17 cellular contexts compared by ENCODE assay signal in the genomic region with DNA sequence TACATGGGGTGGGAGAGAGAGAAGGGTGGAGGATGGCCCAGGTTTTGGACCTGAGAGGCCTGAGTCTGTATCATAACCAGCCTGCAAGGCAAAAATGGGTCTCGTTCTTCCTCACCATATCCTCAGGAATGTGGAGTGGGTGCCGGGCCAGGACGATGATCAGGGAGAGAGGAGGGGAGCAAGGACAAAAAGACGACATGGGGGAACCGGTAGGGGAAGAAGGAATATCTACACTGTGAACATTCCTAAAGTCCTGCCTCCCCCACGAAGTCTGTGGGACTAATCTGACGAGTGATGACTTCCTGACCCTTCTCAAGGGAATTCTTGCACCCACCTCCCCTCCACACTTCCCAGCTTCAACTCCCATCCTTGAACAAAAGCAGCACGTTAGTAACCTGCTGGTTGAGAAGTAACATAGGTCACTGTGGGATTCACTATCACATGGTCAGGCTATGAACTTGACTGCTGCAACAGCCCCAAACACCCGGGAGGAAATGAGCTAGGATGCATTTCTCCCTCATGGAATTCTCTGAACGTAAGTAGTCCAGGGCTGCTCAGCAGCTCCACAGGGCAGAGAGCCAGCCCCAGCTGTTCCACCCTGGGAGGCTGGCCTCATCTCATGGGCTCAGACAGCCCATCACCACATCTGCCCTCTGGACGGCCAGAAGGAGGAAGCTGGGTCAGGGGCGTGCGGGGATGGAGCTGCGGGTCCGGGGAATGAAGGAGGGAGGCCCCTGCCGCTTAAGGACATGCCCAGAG. TPM values are rescaled to one million over a fixed set of nuclear protein-coding genes. Genes with fewer than 3 reads are reported as not detected.
DNase-seq lines count a peak whose midpoint lies in the region; ATAC-seq and TF ChIP-seq lines count a peak whose summit lies in the region.
"Had no signal": no experiment of that assay in that cellular context is flagged by ENCODE, and none has a peak within 500 bp of the region (broad histone marks: within the 10 kb centered on the region; RNA-seq: fewer than 3 reads in every experiment).

No MANE protein-coding gene starts in this region.

- no peaks in the 10 kb centered on the region for H3K27me3 Mint-ChIP-seq in activated naive CD8-positive, alpha-beta T cell
- H3K27me3 Mint-ChIP-seq in activated naive CD8-positive, alpha-beta T cell treated with anti-CD3 and anti-CD28 coated beads for 36 hours = no peaks in the 10 kb centered on the region

- H3K4me3 ChIP-seq in lower lobe of right lung (no peak overlapping the region), upper lobe of left lung (no peak overlapping the region)
- H3K4me3 ChIP-seq: esophagus squamous epithelium, tibial artery had no signal

- no peak overlapping the region for H3K4me3 Mint-ChIP-seq in activated naive CD8-positive, alpha-beta T cell
- no peak overlapping the region for H3K4me3 Mint-ChIP-seq in activated naive CD8-positive, alpha-beta T cell treated with anti-CD3 and anti-CD28 coated beads for 36 hours
- H3K4me3 Mint-ChIP-seq: activated naive CD4-positive, alpha-beta T cell treated with anti-CD3 and anti-CD28 coated beads, Interleukin-2, amount 10 ng/mL, durations not matched to agents 7 days and 5 days; natural killer cell treated with Interleukin-12 subunit alpha and Interleukin-12 subunit beta and Interleukin-15 and Interleukin-18, amount 100 ng/mL, for 72 hours had no signal

- intact Hi-C loops in lower lobe of right lung (cut with DNase I) = no loop called here

- no peaks in the 10 kb centered on the region for H3K36me3 ChIP-seq in lower lobe of right lung
- H3K36me3 ChIP-seq in upper lobe of left lung = no peaks in the 10 kb centered on the region
- H3K36me3 ChIP-seq: esophagus squamous epithelium, tibial artery had no signal

- 44 to 56% methylated on average over 13 to 16 of the region's 16 CpGs for WGBS in upper lobe of left lung, 2 donors

- peak in 1 of 4 donors; percentile 5 for TF ChIP-seq POLR2A in upper lobe of left lung (IDR thresholded peaks at IDR 0.05)

- no peaks in the 10 kb centered on the region for H3K9me3 ChIP-seq in lower lobe of right lung
- no peaks in the 10 kb centered on the region for H3K9me3 ChIP-seq in upper lobe of left lung
- H3K9me3 ChIP-seq: esophagus squamous epithelium, tibial artery had no signal

- H3K4me1 Mint-ChIP-seq in activated naive CD8-positive, alpha-beta T cell (ENCODE audit: low read depth) = peaks cover 31% of the 10 kb centered on the region
- peaks cover 23% of the 10 kb centered on the region for H3K4me1 Mint-ChIP-seq in activated naive CD8-positive, alpha-beta T cell treated with anti-CD3 and anti-CD28 coated beads for 36 hours

- H3K36me3 Mint-ChIP-seq in activated naive CD8-positive, alpha-beta T cell = no peaks in the 10 kb centered on the region
- H3K36me3 Mint-ChIP-seq in activated naive CD8-positive, alpha-beta T cell treated with anti-CD3 and anti-CD28 coated beads for 36 hours = no peaks in the 10 kb centered on the region
- H3K36me3 Mint-ChIP-seq: activated naive CD4-positive, alpha-beta T cell treated with anti-CD3 and anti-CD28 coated beads, Interleukin-2, amount 10 ng/mL, durations not matched to agents 7 days and 5 days; natural killer cell treated with Interleukin-12 subunit alpha and Interleukin-12 subunit beta and Interleukin-15 and Interleukin-18, amount 100 ng/mL, for 72 hours had no signal

- no peaks in the 10 kb centered on the region for H3K9me3 Mint-ChIP-seq in activated naive CD8-positive, alpha-beta T cell (ENCODE audit: low read depth)
- H3K9me3 Mint-ChIP-seq in activated naive CD8-positive, alpha-beta T cell treated with anti-CD3 and anti-CD28 coated beads for 36 hours = no peaks in the 10 kb centered on the region
- H3K9me3 Mint-ChIP-seq: activated naive CD4-positive, alpha-beta T cell treated with anti-CD3 and anti-CD28 coated beads, Interleukin-2, amount 10 ng/mL, durations not matched to agents 7 days and 5 days; natural killer cell treated with Interleukin-12 subunit alpha and Interleukin-12 subunit beta and Interleukin-15 and Interleukin-18, amount 100 ng/mL, for 72 hours had no signal

- no peaks in the 10 kb centered on the region for H3K4me1 ChIP-seq in lower lobe of right lung
- H3K4me1 ChIP-seq in upper lobe of left lung = peaks cover 5 to 11% (median 8%) of the 10 kb centered on the region in 4 donors

- ATAC-seq in lower lobe of right lung = peak; percentile 39 to 69
- peak; percentile 49 to 65 for ATAC-seq in upper lobe of left lung (ENCODE audit: low FRiP score in 2 of 2)
- ATAC-seq in HG03159 (IDR thresholded peaks at IDR 0.05; ENCODE audit: unreplicated experiment) = no peak
- ATAC-seq: natural killer cell treated with Interleukin-12 subunit alpha and Interleukin-12 subunit beta and Interleukin-15 and Interleukin-18, amount 100 ng/mL, for 72 hours had no signal

- TF ChIP-seq EP300 in upper lobe of left lung (IDR thresholded peaks at IDR 0.05) = no peak

- peak overlapping the region; percentile 7 for H3K27ac Mint-ChIP-seq in activated naive CD8-positive, alpha-beta T cell
- no peak overlapping the region for H3K27ac Mint-ChIP-seq in activated naive CD8-positive, alpha-beta T cell treated with anti-CD3 and anti-CD28 coated beads for 36 hours
- H3K27ac Mint-ChIP-seq: activated naive CD4-positive, alpha-beta T cell treated with anti-CD3 and anti-CD28 coated beads, Interleukin-2, amount 10 ng/mL, durations not matched to agents 7 days and 5 days; natural killer cell treated with Interleukin-12 subunit alpha and Interleukin-12 subunit beta and Interleukin-15 and Interleukin-18, amount 100 ng/mL, for 72 hours had no signal

- TF ChIP-seq CTCF in lower lobe of right lung (IDR thresholded peaks at IDR 0.05) (no peak), upper lobe of left lung (IDR thresholded peaks at IDR 0.05) (no peak)

- H3K27me3 ChIP-seq in lower lobe of right lung (ENCODE audit: low read depth) = no peaks in the 10 kb centered on the region
- H3K27me3 ChIP-seq in upper lobe of left lung = no peaks in the 10 kb centered on the region
- H3K27me3 ChIP-seq: esophagus squamous epithelium, tibial artery had no signal

- no peak for DNase-seq in activated naive CD8-positive, alpha-beta T cell treated with anti-CD3 and anti-CD28 coated beads for 36 hours
- DNase-seq in fibroblast of gingiva (ENCODE audit: low read depth) (peak; percentile 36), lower lobe of right lung (no peak), upper lobe of left lung (no peak), Ammon's horn (ENCODE audit: low spot score) (no peak)
- no peak for DNase-seq in activated effector memory CD4-positive, alpha-beta T cell treated with anti-CD3 and anti-CD28 coated beads, Interleukin-2, amount 50 U/mL, for 16 hours
- DNase-seq: activated naive CD4-positive, alpha-beta T cell treated with anti-CD3 and anti-CD28 coated beads, Interleukin-2, amount 10 ng/mL, durations not matched to agents 7 days and 5 days; esophagus squamous epithelium; islet precursor cell; NCI-H187; NCI-H774; SHP77; stimulated activated CD4-positive, alpha-beta T cell treated with anti-CD3 and anti-CD28 coated beads, Interleukin-12 subunit alpha, Interleukin-12 subunit beta, amount 100 ng/mL, for 4 hours had no signal

- H3K27ac ChIP-seq in lower lobe of right lung (no peak overlapping the region), upper lobe of left lung (no peak overlapping the region)
- H3K27ac ChIP-seq: esophagus squamous epithelium, tibial artery had no signal

RNA-seq across cellular contexts. Expression of gene VWF, which starts 36.8 kb away (rescaled TPM):
- under 1 TPM; 0.24 to 0.25 TPM for total RNA-seq in activated naive CD8-positive, alpha-beta T cell treated with anti-CD3 and anti-CD28 coated beads for 36 hours
- total RNA-seq in lower lobe of right lung (468 TPM), upper lobe of left lung (100 to 1,000 TPM; 292 to 543 (median 360) TPM)
- total RNA-seq: natural killer cell treated with Interleukin-12 subunit alpha and Interleukin-12 subunit beta and Interleukin-15 and Interleukin-18, amount 100 ng/mL, for 72 hours had no signal

RNA-seq across cellular contexts. Expression of gene CD9, which starts 38.9 kb away (rescaled TPM):
- total RNA-seq in activated naive CD8-positive, alpha-beta T cell treated with anti-CD3 and anti-CD28 coated beads for 36 hours = 10 to 100 TPM; 16.2 to 18.1 TPM
- total RNA-seq in lower lobe of right lung (437 TPM), upper lobe of left lung (100 to 1,000 TPM in 5 of 6 donors, 10 to 100 TPM in 1; 96.4 to 716 (median 484) TPM)

Comparison
In these comparisons a context has a peak if more than half of its experiments do, and no peak if none do; other contexts are left out.
1. RNA of gene VWF, which starts 36.8 kb away (total RNA-seq): 468 TPM in lower lobe of right lung (single experiment) and 292 to 543 TPM in upper lobe of left lung; 0.24 to 0.25 TPM in activated naive CD8-positive, alpha-beta T cell treated with anti-CD3 and anti-CD28 coated beads for 36 hours; every median in the first group is over 100 times any median in the second.
2. RNA of gene CD9, which starts 38.9 kb away (total RNA-seq): 96.4 to 716 TPM in upper lobe of left lung and 437 TPM in lower lobe of right lung (single experiment); 16.2 to 18.1 TPM in activated naive CD8-positive, alpha-beta T cell treated with anti-CD3 and anti-CD28 coated beads for 36 hours; every median in the first group is over 4 times any median in the second.